In the genomic region with DNA sequence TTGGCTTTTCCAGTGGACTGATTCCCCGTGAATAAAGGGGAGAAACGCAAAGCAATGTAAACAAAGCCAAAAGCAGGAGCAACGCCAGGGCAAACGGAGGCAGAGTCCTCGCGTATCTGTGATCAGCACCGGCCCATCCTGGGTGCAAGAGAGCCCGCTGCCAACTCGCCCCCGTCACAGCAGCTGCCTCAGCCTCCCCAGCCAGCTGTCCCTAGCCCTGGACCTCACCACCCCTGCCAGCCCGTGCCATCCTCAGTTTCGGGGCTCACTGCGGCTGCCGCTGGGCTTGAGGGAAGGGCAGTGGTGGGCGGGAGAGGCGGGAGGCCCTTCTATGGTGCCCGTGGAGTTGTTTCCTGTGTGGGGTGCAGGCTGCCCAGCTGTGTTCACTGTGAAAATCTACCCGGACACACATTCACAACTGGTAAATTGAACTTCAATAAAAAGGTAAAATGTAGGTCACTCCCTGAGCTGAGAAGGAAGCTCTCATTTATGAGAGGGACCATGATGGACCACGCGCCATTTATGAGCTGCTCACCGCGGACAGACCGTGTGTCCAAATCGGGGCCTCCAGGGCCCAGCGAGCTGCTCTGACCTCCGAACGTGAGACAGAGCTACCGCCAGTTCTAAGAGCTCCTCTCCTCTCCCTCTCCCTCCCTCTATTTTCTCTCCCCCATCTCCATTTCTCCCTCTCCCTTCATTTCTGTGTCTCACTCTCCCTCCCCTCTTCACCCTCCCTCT, we compare ENCODE assay signal across 1 cellular context.
TF ChIP-seq lines count a peak whose summit lies in the region.

No MANE protein-coding gene starts in this region.

TF ChIP-seq in GM23338, 12 proteins besides CTCF, POLR2A, EP300 and RAD21:
- no peak for TF ChIP-seq ZNF114 (CRISPR knock-in tag; IDR thresholded peaks at IDR 0.05)
- TF ChIP-seq, protein P1, sequence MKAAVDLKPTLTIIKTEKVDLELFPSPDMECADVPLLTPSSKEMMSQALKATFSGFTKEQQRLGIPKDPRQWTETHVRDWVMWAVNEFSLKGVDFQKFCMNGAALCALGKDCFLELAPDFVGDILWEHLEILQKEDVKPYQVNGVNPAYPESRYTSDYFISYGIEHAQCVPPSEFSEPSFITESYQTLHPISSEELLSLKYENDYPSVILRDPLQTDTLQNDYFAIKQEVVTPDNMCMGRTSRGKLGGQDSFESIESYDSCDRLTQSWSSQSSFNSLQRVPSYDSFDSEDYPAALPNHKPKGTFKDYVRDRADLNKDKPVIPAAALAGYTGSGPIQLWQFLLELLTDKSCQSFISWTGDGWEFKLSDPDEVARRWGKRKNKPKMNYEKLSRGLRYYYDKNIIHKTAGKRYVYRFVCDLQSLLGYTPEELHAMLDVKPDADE (IDR thresholded peaks at IDR 0.05) = no peak
- TF ChIP-seq, protein P2, sequence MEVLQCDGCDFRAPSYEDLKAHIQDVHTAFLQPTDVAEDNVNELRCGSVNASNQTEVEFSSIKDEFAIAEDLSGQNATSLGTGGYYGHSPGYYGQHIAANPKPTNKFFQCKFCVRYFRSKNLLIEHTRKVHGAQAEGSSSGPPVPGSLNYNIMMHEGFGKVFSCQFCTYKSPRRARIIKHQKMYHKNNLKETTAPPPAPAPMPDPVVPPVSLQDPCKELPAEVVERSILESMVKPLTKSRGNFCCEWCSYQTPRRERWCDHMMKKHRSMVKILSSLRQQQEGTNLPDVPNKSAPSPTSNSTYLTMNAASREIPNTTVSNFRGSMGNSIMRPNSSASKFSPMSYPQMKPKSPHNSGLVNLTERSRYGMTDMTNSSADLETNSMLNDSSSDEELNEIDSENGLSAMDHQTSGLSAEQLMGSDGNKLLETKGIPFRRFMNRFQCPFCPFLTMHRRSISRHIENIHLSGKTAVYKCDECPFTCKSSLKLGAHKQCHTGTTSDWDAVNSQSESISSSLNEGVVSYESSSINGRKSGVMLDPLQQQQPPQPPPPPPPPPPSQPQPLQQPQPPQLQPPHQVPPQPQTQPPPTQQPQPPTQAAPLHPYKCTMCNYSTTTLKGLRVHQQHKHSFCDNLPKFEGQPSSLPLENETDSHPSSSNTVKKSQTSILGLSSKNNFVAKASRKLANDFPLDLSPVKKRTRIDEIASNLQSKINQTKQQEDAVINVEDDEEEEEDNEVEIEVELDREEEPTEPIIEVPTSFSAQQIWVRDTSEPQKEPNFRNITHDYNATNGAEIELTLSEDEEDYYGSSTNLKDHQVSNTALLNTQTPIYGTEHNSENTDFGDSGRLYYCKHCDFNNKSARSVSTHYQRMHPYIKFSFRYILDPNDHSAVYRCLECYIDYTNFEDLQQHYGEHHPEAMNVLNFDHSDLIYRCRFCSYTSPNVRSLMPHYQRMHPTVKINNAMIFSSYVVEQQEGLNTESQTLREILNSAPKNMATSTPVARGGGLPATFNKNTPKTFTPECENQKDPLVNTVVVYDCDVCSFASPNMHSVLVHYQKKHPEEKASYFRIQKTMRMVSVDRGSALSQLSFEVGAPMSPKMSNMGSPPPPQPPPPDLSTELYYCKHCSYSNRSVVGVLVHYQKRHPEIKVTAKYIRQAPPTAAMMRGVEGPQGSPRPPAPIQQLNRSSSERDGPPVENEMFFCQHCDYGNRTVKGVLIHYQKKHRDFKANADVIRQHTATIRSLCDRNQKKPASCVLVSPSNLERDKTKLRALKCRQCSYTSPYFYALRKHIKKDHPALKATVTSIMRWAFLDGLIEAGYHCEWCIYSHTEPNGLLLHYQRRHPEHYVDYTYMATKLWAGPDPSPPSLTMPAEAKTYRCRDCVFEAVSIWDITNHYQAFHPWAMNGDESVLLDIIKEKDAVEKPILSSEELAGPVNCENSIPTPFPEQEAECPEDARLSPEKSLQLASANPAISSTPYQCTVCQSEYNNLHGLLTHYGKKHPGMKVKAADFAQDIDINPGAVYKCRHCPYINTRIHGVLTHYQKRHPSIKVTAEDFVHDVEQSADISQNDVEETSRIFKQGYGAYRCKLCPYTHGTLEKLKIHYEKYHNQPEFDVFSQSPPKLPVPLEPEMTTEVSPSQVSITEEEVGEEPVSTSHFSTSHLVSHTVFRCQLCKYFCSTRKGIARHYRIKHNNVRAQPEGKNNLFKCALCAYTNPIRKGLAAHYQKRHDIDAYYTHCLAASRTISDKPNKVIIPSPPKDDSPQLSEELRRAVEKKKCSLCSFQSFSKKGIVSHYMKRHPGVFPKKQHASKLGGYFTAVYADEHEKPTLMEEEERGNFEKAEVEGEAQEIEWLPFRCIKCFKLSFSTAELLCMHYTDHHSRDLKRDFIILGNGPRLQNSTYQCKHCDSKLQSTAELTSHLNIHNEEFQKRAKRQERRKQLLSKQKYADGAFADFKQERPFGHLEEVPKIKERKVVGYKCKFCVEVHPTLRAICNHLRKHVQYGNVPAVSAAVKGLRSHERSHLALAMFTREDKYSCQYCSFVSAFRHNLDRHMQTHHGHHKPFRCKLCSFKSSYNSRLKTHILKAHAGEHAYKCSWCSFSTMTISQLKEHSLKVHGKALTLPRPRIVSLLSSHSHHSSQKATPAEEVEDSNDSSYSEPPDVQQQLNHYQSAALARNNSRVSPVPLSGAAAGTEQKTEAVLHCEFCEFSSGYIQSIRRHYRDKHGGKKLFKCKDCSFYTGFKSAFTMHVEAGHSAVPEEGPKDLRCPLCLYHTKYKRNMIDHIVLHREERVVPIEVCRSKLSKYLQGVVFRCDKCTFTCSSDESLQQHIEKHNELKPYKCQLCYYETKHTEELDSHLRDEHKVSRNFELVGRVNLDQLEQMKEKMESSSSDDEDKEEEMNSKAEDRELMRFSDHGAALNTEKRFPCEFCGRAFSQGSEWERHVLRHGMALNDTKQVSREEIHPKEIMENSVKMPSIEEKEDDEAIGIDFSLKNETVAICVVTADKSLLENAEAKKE (CRISPR knock-in tag; IDR thresholded peaks at IDR 0.05) = no peak
- no peak for TF ChIP-seq ZNF331 (CRISPR knock-in tag; IDR thresholded peaks at IDR 0.05; ENCODE audit: low read depth)
- TF ChIP-seq JUNB (IDR thresholded peaks at IDR 0.05; ENCODE audit: unreplicated experiment) = no peak
- TF ChIP-seq EZH2 (IDR thresholded peaks at IDR 0.05; ENCODE audit: low read depth, unreplicated experiment) = no peak
- TF ChIP-seq, protein P3, sequence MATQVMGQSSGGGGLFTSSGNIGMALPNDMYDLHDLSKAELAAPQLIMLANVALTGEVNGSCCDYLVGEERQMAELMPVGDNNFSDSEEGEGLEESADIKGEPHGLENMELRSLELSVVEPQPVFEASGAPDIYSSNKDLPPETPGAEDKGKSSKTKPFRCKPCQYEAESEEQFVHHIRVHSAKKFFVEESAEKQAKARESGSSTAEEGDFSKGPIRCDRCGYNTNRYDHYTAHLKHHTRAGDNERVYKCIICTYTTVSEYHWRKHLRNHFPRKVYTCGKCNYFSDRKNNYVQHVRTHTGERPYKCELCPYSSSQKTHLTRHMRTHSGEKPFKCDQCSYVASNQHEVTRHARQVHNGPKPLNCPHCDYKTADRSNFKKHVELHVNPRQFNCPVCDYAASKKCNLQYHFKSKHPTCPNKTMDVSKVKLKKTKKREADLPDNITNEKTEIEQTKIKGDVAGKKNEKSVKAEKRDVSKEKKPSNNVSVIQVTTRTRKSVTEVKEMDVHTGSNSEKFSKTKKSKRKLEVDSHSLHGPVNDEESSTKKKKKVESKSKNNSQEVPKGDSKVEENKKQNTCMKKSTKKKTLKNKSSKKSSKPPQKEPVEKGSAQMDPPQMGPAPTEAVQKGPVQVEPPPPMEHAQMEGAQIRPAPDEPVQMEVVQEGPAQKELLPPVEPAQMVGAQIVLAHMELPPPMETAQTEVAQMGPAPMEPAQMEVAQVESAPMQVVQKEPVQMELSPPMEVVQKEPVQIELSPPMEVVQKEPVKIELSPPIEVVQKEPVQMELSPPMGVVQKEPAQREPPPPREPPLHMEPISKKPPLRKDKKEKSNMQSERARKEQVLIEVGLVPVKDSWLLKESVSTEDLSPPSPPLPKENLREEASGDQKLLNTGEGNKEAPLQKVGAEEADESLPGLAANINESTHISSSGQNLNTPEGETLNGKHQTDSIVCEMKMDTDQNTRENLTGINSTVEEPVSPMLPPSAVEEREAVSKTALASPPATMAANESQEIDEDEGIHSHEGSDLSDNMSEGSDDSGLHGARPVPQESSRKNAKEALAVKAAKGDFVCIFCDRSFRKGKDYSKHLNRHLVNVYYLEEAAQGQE (IDR thresholded peaks at IDR 0.05; ENCODE audit: unreplicated experiment) = no peak
- TF ChIP-seq POLR2AphosphoS5 (IDR thresholded peaks at IDR 0.05; ENCODE audit: low read depth) = no peak
- no peak for TF ChIP-seq EZH2phosphoT487 (IDR thresholded peaks at IDR 0.05; ENCODE audit: unreplicated experiment)
- no peak for TF ChIP-seq CREB1 (CRISPR knock-in tag; IDR thresholded peaks at IDR 0.05; ENCODE audit: low read depth)
- no peak for TF ChIP-seq NANOG (IDR thresholded peaks at IDR 0.05; ENCODE audit: borderline replicate concordance)
- no peak for TF ChIP-seq STAT1 (IDR thresholded peaks at IDR 0.05; ENCODE audit: unreplicated experiment)
